18 cellular contexts compared by ENCODE assay signal in genomic region chr9:109795613-109796012, GRCh38. TPM values are rescaled to one million over a fixed set of nuclear protein-coding genes. Genes with fewer than 3 reads are reported as not detected.
DNase-seq lines count a peak whose midpoint lies in the region; ATAC-seq, FAIRE-seq and TF ChIP-seq lines count a peak whose summit lies in the region.
"Had no signal": no experiment of that assay in that cellular context is flagged by ENCODE, and none has a peak within 500 bp of the region (broad histone marks: within the 10 kb centered on the region; RNA-seq: fewer than 3 reads in every experiment).

No MANE protein-coding gene starts in this region.

- peak in 3 of 4 donors; percentile 14 to 52 (median 45) for ATAC-seq in right lobe of liver

- H3K27ac ChIP-seq in cardiac muscle cell (peak overlapping the region; percentile 66), right lobe of liver (peak overlapping the region; percentile 36 to 93 (median 90)), subcutaneous abdominal adipose tissue (ENCODE audit: low read depth, low read length) (peak overlapping the region; percentile 98)
- H3K27ac ChIP-seq: BLaER1 had no signal

- WGBS in right lobe of liver (ENCODE audit: insufficient coverage, low coverage, low lambda C conversion rate, missing lambda C conversion rate) = 21% methylated on average over 3 of the region's 3 CpGs

- no peak for DNase-seq in cardiac muscle cell (ENCODE audit: low read depth in 1 of 2, low spot score in 1 of 2)
- no peak for DNase-seq in cardiac septum (ENCODE audit: low spot score)
- DNase-seq in adipocyte (ENCODE audit: low read depth) = no peak
- DNase-seq in right lobe of liver = peak in 2 of 3 donors; percentile 58 to 69
- no peak for DNase-seq in HTR-8/SVneo (ENCODE audit: insufficient read length, low spot score)
- DNase-seq in epidermal melanocyte (ENCODE audit: insufficient read length, low spot score) = no peak
- no peak for DNase-seq in HUDEP-2 (lab: John Stamatoyannopoulos, UW; ENCODE audit: unreplicated experiment in 76 of 76)
- DNase-seq: 8988T; AML-193; Caco-2; CD8-positive, alpha-beta memory T cell; DND-41; GDM1; GOT3; H9 had no signal

- H3K27me3 ChIP-seq in cardiac muscle cell (no peaks in the 10 kb centered on the region), adipocyte (replicated peaks; ENCODE audit: control insufficient read depth, insufficient read depth, low read length) (no peaks in the 10 kb centered on the region), right lobe of liver (no peaks in the 10 kb centered on the region), subcutaneous abdominal adipose tissue (ENCODE audit: control insufficient read depth in 5 of 5, insufficient read depth in 4 of 5, low read length in 5 of 5) (no peaks in the 10 kb centered on the region)
- H3K27me3 ChIP-seq: BLaER1 had no signal

- intact Hi-C loops in cardiac septum (cut with DNase I) (no loop called here), right lobe of liver (cut with DNase I) (no loop called here)

- H3K4me1 ChIP-seq in cardiac muscle cell (ENCODE audit: low read depth) (peaks cover 55% of the 10 kb centered on the region), adipocyte (ENCODE audit: control insufficient read depth, insufficient read depth, low read length) (peaks cover 71% of the 10 kb centered on the region), right lobe of liver (peaks cover 0 to 69% (median 27%) of the 10 kb centered on the region in 4 donors), subcutaneous abdominal adipose tissue (ENCODE audit: control insufficient read depth in 5 of 5, insufficient read depth in 5 of 5, low read length in 5 of 5) (peaks cover 3 to 63% (median 47%) of the 10 kb centered on the region in 5 donors)
- H3K4me1 ChIP-seq: BLaER1 had no signal

- H3K9ac ChIP-seq in adipocyte (ENCODE audit: low read length) (peak overlapping the region; percentile 84), subcutaneous abdominal adipose tissue (ENCODE audit: low read length in 5 of 5) (peak overlapping the region in 3 of 5 donors; percentile 35 to 64 (median 40))
- H3K9ac ChIP-seq: BLaER1 had no signal

- H3K9me3 ChIP-seq in cardiac muscle cell (ENCODE audit: low read depth) = no peaks in the 10 kb centered on the region
- no peaks in the 10 kb centered on the region for H3K9me3 ChIP-seq in adipocyte (ENCODE audit: control insufficient read depth, low read length)
- no peaks in the 10 kb centered on the region for H3K9me3 ChIP-seq in right lobe of liver
- no peaks in the 10 kb centered on the region for H3K9me3 ChIP-seq in subcutaneous abdominal adipose tissue (ENCODE audit: control insufficient read depth in 5 of 5, low read length in 5 of 5)
- H3K9me3 ChIP-seq: BLaER1, Caco-2 had no signal

- H3K36me3 ChIP-seq in cardiac muscle cell = no peaks in the 10 kb centered on the region
- peaks cover 6% of the 10 kb centered on the region for H3K36me3 ChIP-seq in adipocyte (ENCODE audit: control insufficient read depth, insufficient read depth, low read length, severe bottlenecking)
- no peaks in the 10 kb centered on the region for H3K36me3 ChIP-seq in right lobe of liver
- H3K36me3 ChIP-seq in subcutaneous abdominal adipose tissue (ENCODE audit: control insufficient read depth in 5 of 5, insufficient read depth in 5 of 5, low read length in 5 of 5) = no peaks in the 10 kb centered on the region
- H3K36me3 ChIP-seq: BLaER1 had no signal

- peak; percentile 42 for TF ChIP-seq POLR2A in right lobe of liver (IDR thresholded peaks at IDR 0.05)

- H3K4me3 ChIP-seq in cardiac muscle cell (no peak overlapping the region), adipocyte (ENCODE audit: low read length) (no peak overlapping the region), right lobe of liver (no peak overlapping the region), subcutaneous abdominal adipose tissue (ENCODE audit: low read depth in 1 of 5, low read length in 5 of 5) (no peak overlapping the region)
- H3K4me3 ChIP-seq: BLaER1 had no signal

- no peak for FAIRE-seq in HTR-8/SVneo (lab: Jason Lieb, UNC)
- FAIRE-seq: GM12892 had no signal

- TF ChIP-seq CTCF in cardiac muscle cell (IDR thresholded peaks at IDR 0.05; ENCODE audit: low read depth, low read length) (no peak), right lobe of liver (IDR thresholded peaks at IDR 0.05) (no peak)

RNA-seq across cellular contexts. Expression of gene PALM2AKAP2, which starts 15.6 kb away (rescaled TPM):
- total RNA-seq in cardiac muscle cell (94.7 and 121 TPM in 2 replicates), cardiac septum (165 TPM), right lobe of liver (10 to 100 TPM; 26.4 to 50.3 (median 32.2) TPM)
- polyA plus RNA-seq in cardiac muscle cell = 55.1 and 71.7 TPM in 2 replicates
- total RNA-seq: CD8-positive, alpha-beta memory T cell had no signal

Comparison
In these comparisons a context has a peak if more than half of its experiments do, and no peak if none do; other contexts are left out.
1. DNase-seq: peak in right lobe of liver (2 of 3); none in cardiac muscle cell (0 of 2), cardiac septum (single experiment), adipocyte (single experiment), HTR-8/SVneo (single experiment), epidermal melanocyte (single experiment) and HUDEP-2 (0 of 76).
2. Peak in every context shown above with its lines, with median percentiles within 50 percentile points of each other: H3K27ac ChIP-seq.